ENCODE assay signal across 33 cellular contexts in the genomic region with DNA sequence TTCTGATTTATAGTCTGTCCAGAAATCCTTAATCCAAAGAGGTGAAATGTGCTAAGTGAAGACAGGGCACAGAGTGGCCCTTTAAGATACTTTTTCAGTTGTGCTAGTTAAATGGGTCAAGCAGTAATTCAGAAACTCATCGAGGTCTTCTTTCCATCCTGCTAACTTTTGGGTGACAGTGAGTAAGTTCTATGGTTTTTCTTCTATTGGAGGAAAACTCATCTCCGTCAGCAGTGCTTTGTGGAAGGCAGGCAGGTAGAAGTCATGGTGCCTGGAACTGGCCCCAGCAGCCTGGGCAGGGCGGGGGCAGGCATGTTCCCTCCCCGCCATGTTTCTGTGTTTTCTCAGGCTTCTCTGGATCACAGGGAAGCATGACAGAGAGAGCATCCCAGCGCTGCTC.
"Had no signal": no experiment of that assay in that cellular context is flagged by ENCODE, and none has a peak within 500 bp of the region (broad histone marks: within the 10 kb centered on the region; RNA-seq: fewer than 3 reads in every experiment).

No MANE protein-coding gene starts in this region.

- DNase-seq: Karpas-422, Kasumi-1, MG63, MM.1S, MV-4-11, NCI-H1048, NCI-H1092, NCI-H1092 treated with DMSO at 0.1 percent for 48 hours, NCI-H1105, NCI-H1105 treated with DMSO at 0.1 percent for 48 hours, NCI-H1417, NCI-H1417 treated with DMSO at 0.1 percent for 48 hours, NCI-H1436, NCI-H1436 treated with DMSO at 0.1 percent for 48 hours, NCI-H146, NCI-H1694, NCI-H1694 treated with DMSO at 0.1 percent for 48 hours, NCI-H187, NCI-H187 treated with DMSO at 0.1 percent for 48 hours, NCI-H1930, NCI-H2029, NCI-H2029 treated with DMSO at 0.1 percent for 48 hours, NCI-H2081, NCI-H2081 treated with DMSO at 0.1 percent for 48 hours, NCI-H2107, NCI-H2171, NCI-H2171 treated with DMSO at 0.1 percent for 48 hours, NCI-H2227 treated with DMSO at 0.1 percent for 48 hours, NCI-H226, NCI-H345, NCI-H446, NCI-H446 treated with DMSO at 0.1 percent for 48 hours, NCI-H510A had no signal
